Comparison of ENCODE assay signal across 1 cellular context in genomic region chr2:229713371-229714079, GRCh38.
A peak's percentile ranks its signal among the peaks of the same experiment; 100 is the strongest.
TF ChIP-seq lines count a peak whose summit lies in the region.

No MANE protein-coding gene starts in this region.

TF ChIP-seq in SK-N-SH, 30 proteins besides CTCF, POLR2A, EP300 and RAD21 (continued from another document):
- TF ChIP-seq, protein P1, sequence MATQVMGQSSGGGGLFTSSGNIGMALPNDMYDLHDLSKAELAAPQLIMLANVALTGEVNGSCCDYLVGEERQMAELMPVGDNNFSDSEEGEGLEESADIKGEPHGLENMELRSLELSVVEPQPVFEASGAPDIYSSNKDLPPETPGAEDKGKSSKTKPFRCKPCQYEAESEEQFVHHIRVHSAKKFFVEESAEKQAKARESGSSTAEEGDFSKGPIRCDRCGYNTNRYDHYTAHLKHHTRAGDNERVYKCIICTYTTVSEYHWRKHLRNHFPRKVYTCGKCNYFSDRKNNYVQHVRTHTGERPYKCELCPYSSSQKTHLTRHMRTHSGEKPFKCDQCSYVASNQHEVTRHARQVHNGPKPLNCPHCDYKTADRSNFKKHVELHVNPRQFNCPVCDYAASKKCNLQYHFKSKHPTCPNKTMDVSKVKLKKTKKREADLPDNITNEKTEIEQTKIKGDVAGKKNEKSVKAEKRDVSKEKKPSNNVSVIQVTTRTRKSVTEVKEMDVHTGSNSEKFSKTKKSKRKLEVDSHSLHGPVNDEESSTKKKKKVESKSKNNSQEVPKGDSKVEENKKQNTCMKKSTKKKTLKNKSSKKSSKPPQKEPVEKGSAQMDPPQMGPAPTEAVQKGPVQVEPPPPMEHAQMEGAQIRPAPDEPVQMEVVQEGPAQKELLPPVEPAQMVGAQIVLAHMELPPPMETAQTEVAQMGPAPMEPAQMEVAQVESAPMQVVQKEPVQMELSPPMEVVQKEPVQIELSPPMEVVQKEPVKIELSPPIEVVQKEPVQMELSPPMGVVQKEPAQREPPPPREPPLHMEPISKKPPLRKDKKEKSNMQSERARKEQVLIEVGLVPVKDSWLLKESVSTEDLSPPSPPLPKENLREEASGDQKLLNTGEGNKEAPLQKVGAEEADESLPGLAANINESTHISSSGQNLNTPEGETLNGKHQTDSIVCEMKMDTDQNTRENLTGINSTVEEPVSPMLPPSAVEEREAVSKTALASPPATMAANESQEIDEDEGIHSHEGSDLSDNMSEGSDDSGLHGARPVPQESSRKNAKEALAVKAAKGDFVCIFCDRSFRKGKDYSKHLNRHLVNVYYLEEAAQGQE (IDR thresholded peaks at IDR 0.05; ENCODE audit: low read depth, low read length): no peak
- TF ChIP-seq YY1 (IDR thresholded peaks at IDR 0.05; ENCODE audit: low read depth) (no peak), ELF1 (IDR thresholded peaks at IDR 0.05) (no peak), USF2 (IDR thresholded peaks at IDR 0.05; ENCODE audit: borderline replicate concordance, low read depth, low read length) (no peak), PBX3 (IDR thresholded peaks at IDR 0.05) (no peak), TCF12 (IDR thresholded peaks at IDR 0.05) (no peak), SIN3A (IDR thresholded peaks at IDR 0.05; ENCODE audit: borderline replicate concordance, low read depth, low read length) (no peak), NFIC (IDR thresholded peaks at IDR 0.05; ENCODE audit: borderline replicate concordance) (no peak), TAF1 (IDR thresholded peaks at IDR 0.05; ENCODE audit: borderline replicate concordance, low read depth, low read length) (no peak), GATA2 (CRISPR knock-in tag; IDR thresholded peaks at IDR 0.05) (0 out of 2 replicates have a peak, but pooled peaks have one; percentile 11), TEAD4 (IDR thresholded peaks at IDR 0.05; ENCODE audit: borderline replicate concordance, insufficient read depth) (no peak), GABPA (IDR thresholded peaks at IDR 0.05; ENCODE audit: low read depth) (no peak), RFX5 (IDR thresholded peaks at IDR 0.05; ENCODE audit: low read length) (no peak)
